Comparison of ENCODE assay signal across 1 cellular context in the genomic region with DNA sequence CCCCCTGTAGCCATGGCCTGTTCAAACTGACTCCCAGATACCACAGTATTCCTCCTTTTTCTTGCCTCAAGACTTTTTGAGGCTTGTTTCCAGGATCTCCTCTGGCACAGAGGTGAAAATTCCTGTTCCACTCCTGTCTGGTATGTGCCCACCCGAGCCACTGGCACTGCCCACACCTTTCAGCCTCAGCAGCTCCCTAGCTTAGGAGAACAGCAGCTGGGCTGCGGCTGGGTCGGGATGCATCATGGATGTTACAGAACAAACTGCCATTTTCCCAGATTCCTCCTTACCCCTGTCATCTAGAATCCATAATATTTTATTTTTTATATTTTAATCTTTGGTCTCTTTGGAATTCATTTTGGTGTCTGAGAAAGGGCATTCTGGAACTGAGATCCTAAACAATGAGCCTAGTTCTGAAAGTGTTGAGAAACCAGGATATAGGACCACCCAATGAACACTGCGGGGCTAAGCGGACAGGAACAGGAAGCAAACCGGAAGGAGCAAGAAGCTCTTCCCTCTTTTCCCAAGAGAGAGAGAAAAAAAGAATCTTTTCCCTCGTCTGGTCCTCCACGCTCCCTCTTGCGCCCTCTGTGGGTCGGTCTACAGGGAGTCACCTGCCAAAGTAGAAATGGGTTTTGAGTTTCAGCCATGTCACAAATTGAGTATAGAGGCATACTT.
TF ChIP-seq lines count a peak whose summit lies in the region.

No MANE protein-coding gene starts in this region.

TF ChIP-seq in HepG2, 621 proteins besides CTCF, POLR2A, EP300 and RAD21 (continues in another document):
- TF ChIP-seq, protein P1, sequence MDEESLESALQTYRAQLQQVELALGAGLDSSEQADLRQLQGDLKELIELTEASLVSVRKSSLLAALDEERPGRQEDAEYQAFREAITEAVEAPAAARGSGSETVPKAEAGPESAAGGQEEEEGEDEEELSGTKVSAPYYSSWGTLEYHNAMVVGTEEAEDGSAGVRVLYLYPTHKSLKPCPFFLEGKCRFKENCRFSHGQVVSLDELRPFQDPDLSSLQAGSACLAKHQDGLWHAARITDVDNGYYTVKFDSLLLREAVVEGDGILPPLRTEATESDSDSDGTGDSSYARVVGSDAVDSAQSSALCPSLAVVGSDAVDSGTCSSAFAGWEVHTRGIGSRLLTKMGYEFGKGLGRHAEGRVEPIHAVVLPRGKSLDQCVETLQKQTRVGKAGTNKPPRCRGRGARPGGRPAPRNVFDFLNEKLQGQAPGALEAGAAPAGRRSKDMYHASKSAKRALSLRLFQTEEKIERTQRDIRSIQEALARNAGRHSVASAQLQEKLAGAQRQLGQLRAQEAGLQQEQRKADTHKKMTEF (CRISPR knock-in tag; IDR thresholded peaks at IDR 0.05), result peak; percentile 48; the same call in 1 of the 2 replicates
- TF ChIP-seq ZNF331 (CRISPR knock-in tag; IDR thresholded peaks at IDR 0.05) (peak; percentile 33; the same call in 1 of the 2 replicates), NFRKB (IDR thresholded peaks at IDR 0.05) (no peak), SAP130 (CRISPR knock-in tag; IDR thresholded peaks at IDR 0.05; ENCODE audit: low read depth) (peak; percentile 40), NRL (CRISPR knock-in tag; IDR thresholded peaks at IDR 0.05; ENCODE audit: borderline replicate concordance) (no peak), KDM3A (CRISPR knock-in tag; IDR thresholded peaks at IDR 0.05; ENCODE audit: low read depth) (peak; percentile 46; the same call in 1 of the 2 replicates), ATM (IDR thresholded peaks at IDR 0.05; ENCODE audit: borderline replicate concordance) (no peak), REXO4 (CRISPR knock-in tag; IDR thresholded peaks at IDR 0.05; ENCODE audit: borderline replicate concordance) (no peak), NONO (IDR thresholded peaks at IDR 0.05) (no peak), NONO (CRISPR knock-in tag; conservative IDR thresholded peaks at IDR 0.05) (no peak), WIZ (CRISPR knock-in tag; IDR thresholded peaks at IDR 0.05) (no peak), ZNF556 (CRISPR knock-in tag; IDR thresholded peaks at IDR 0.05; ENCODE audit: borderline replicate concordance) (no peak), ZBTB1 (CRISPR knock-in tag; IDR thresholded peaks at IDR 0.05; ENCODE audit: borderline replicate concordance) (no peak), ZNF30 (CRISPR knock-in tag; IDR thresholded peaks at IDR 0.05) (no peak), ZFP90 (CRISPR knock-in tag; IDR thresholded peaks at IDR 0.05; ENCODE audit: borderline replicate concordance) (no peak), SCMH1 (CRISPR knock-in tag; IDR thresholded peaks at IDR 0.05; ENCODE audit: borderline replicate concordance) (no peak), NR2F1 (CRISPR knock-in tag; IDR thresholded peaks at IDR 0.05) (no peak), ZNF333 (CRISPR knock-in tag; IDR thresholded peaks at IDR 0.05; ENCODE audit: borderline replicate concordance) (no peak), MIXL1 (CRISPR knock-in tag; IDR thresholded peaks at IDR 0.05) (0 out of 2 replicates have a peak, but pooled peaks have one; percentile 42), TP53 (CRISPR knock-in tag; conservative IDR thresholded peaks at IDR 0.05) (no peak), FOXJ3 (CRISPR knock-in tag; IDR thresholded peaks at IDR 0.05; ENCODE audit: borderline replicate concordance) (no peak), GATAD1 (CRISPR knock-in tag; IDR thresholded peaks at IDR 0.05) (peak; percentile 73), ZNF468 (CRISPR knock-in tag; IDR thresholded peaks at IDR 0.05) (no peak), FOXC1 (CRISPR knock-in tag; IDR thresholded peaks at IDR 0.05; ENCODE audit: borderline replicate concordance) (no peak), KLF16 (CRISPR knock-in tag; IDR thresholded peaks at IDR 0.05) (0 out of 4 replicates have a peak, but pooled peaks of 1 of the 2 experiments have one; percentile 21), HMG20B (CRISPR knock-in tag; conservative IDR thresholded peaks at IDR 0.05) (no peak), ZNF816 (CRISPR knock-in tag; IDR thresholded peaks at IDR 0.05; ENCODE audit: borderline replicate concordance) (no peak), ZNF720 (CRISPR knock-in tag; IDR thresholded peaks at IDR 0.05) (no peak), THAP11 (CRISPR knock-in tag; IDR thresholded peaks at IDR 0.05) (peak; percentile 78), NFYB (CRISPR knock-in tag; IDR thresholded peaks at IDR 0.05) (no peak; the same call in 1 of the 2 replicates), MAFG (CRISPR knock-in tag; IDR thresholded peaks at IDR 0.05) (no peak), KDM6A (CRISPR knock-in tag; IDR thresholded peaks at IDR 0.05; ENCODE audit: low read depth) (no peak)
- TF ChIP-seq, protein P2, sequence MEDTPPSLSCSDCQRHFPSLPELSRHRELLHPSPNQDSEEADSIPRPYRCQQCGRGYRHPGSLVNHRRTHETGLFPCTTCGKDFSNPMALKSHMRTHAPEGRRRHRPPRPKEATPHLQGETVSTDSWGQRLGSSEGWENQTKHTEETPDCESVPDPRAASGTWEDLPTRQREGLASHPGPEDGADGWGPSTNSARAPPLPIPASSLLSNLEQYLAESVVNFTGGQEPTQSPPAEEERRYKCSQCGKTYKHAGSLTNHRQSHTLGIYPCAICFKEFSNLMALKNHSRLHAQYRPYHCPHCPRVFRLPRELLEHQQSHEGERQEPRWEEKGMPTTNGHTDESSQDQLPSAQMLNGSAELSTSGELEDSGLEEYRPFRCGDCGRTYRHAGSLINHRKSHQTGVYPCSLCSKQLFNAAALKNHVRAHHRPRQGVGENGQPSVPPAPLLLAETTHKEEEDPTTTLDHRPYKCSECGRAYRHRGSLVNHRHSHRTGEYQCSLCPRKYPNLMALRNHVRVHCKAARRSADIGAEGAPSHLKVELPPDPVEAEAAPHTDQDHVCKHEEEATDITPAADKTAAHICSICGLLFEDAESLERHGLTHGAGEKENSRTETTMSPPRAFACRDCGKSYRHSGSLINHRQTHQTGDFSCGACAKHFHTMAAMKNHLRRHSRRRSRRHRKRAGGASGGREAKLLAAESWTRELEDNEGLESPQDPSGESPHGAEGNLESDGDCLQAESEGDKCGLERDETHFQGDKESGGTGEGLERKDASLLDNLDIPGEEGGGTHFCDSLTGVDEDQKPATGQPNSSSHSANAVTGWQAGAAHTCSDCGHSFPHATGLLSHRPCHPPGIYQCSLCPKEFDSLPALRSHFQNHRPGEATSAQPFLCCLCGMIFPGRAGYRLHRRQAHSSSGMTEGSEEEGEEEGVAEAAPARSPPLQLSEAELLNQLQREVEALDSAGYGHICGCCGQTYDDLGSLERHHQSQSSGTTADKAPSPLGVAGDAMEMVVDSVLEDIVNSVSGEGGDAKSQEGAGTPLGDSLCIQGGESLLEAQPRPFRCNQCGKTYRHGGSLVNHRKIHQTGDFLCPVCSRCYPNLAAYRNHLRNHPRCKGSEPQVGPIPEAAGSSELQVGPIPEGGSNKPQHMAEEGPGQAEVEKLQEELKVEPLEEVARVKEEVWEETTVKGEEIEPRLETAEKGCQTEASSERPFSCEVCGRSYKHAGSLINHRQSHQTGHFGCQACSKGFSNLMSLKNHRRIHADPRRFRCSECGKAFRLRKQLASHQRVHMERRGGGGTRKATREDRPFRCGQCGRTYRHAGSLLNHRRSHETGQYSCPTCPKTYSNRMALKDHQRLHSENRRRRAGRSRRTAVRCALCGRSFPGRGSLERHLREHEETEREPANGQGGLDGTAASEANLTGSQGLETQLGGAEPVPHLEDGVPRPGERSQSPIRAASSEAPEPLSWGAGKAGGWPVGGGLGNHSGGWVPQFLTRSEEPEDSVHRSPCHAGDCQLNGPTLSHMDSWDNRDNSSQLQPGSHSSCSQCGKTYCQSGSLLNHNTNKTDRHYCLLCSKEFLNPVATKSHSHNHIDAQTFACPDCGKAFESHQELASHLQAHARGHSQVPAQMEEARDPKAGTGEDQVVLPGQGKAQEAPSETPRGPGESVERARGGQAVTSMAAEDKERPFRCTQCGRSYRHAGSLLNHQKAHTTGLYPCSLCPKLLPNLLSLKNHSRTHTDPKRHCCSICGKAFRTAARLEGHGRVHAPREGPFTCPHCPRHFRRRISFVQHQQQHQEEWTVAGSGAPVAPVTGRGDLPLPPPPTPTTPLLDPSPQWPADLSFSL (CRISPR knock-in tag; IDR thresholded peaks at IDR 0.05), result no peak
- TF ChIP-seq, protein P3, sequence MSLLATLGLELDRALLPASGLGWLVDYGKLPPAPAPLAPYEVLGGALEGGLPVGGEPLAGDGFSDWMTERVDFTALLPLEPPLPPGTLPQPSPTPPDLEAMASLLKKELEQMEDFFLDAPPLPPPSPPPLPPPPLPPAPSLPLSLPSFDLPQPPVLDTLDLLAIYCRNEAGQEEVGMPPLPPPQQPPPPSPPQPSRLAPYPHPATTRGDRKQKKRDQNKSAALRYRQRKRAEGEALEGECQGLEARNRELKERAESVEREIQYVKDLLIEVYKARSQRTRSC (CRISPR knock-in tag; IDR thresholded peaks at IDR 0.05; ENCODE audit: low read depth), result no peak
- TF ChIP-seq, protein P4, sequence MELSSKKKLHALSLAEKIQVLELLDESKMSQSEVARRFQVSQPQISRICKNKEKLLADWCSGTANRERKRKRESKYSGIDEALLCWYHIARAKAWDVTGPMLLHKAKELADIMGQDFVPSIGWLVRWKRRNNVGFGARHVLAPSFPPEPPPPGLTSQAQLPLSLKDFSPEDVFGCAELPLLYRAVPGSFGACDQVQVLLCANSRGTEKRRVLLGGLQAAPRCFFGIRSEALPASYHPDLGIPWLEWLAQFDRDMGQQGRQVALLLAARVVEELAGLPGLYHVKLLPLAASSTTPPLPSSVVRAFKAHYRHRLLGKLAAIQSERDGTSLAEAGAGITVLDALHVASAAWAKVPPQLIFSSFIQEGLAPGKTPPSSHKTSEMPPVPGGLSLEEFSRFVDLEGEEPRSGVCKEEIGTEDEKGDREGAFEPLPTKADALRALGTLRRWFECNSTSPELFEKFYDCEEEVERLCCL (CRISPR knock-in tag; IDR thresholded peaks at IDR 0.05; ENCODE audit: borderline replicate concordance), result no peak
- TF ChIP-seq, protein P5, sequence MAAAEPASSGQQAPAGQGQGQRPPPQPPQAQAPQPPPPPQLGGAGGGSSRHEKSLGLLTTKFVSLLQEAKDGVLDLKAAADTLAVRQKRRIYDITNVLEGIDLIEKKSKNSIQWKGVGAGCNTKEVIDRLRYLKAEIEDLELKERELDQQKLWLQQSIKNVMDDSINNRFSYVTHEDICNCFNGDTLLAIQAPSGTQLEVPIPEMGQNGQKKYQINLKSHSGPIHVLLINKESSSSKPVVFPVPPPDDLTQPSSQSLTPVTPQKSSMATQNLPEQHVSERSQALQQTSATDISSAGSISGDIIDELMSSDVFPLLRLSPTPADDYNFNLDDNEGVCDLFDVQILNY (CRISPR knock-in tag; conservative IDR thresholded peaks at IDR 0.05), result no peak
- TF ChIP-seq, protein P6, sequence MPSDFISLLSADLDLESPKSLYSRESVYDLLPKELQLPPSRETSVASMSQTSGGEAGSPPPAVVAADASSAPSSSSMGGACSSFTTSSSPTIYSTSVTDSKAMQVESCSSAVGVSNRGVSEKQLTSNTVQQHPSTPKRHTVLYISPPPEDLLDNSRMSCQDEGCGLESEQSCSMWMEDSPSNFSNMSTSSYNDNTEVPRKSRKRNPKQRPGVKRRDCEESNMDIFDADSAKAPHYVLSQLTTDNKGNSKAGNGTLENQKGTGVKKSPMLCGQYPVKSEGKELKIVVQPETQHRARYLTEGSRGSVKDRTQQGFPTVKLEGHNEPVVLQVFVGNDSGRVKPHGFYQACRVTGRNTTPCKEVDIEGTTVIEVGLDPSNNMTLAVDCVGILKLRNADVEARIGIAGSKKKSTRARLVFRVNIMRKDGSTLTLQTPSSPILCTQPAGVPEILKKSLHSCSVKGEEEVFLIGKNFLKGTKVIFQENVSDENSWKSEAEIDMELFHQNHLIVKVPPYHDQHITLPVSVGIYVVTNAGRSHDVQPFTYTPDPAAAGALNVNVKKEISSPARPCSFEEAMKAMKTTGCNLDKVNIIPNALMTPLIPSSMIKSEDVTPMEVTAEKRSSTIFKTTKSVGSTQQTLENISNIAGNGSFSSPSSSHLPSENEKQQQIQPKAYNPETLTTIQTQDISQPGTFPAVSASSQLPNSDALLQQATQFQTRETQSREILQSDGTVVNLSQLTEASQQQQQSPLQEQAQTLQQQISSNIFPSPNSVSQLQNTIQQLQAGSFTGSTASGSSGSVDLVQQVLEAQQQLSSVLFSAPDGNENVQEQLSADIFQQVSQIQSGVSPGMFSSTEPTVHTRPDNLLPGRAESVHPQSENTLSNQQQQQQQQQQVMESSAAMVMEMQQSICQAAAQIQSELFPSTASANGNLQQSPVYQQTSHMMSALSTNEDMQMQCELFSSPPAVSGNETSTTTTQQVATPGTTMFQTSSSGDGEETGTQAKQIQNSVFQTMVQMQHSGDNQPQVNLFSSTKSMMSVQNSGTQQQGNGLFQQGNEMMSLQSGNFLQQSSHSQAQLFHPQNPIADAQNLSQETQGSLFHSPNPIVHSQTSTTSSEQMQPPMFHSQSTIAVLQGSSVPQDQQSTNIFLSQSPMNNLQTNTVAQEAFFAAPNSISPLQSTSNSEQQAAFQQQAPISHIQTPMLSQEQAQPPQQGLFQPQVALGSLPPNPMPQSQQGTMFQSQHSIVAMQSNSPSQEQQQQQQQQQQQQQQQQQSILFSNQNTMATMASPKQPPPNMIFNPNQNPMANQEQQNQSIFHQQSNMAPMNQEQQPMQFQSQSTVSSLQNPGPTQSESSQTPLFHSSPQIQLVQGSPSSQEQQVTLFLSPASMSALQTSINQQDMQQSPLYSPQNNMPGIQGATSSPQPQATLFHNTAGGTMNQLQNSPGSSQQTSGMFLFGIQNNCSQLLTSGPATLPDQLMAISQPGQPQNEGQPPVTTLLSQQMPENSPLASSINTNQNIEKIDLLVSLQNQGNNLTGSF (CRISPR knock-in tag; IDR thresholded peaks at IDR 0.05), result no peak
- TF ChIP-seq, protein P7, sequence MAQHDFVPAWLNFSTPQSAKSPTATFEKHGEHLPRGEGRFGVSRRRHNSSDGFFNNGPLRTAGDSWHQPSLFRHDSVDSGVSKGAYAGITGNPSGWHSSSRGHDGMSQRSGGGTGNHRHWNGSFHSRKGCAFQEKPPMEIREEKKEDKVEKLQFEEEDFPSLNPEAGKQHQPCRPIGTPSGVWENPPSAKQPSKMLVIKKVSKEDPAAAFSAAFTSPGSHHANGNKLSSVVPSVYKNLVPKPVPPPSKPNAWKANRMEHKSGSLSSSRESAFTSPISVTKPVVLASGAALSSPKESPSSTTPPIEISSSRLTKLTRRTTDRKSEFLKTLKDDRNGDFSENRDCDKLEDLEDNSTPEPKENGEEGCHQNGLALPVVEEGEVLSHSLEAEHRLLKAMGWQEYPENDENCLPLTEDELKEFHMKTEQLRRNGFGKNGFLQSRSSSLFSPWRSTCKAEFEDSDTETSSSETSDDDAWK (CRISPR knock-in tag; IDR thresholded peaks at IDR 0.05), result no peak
- TF ChIP-seq, protein P8, sequence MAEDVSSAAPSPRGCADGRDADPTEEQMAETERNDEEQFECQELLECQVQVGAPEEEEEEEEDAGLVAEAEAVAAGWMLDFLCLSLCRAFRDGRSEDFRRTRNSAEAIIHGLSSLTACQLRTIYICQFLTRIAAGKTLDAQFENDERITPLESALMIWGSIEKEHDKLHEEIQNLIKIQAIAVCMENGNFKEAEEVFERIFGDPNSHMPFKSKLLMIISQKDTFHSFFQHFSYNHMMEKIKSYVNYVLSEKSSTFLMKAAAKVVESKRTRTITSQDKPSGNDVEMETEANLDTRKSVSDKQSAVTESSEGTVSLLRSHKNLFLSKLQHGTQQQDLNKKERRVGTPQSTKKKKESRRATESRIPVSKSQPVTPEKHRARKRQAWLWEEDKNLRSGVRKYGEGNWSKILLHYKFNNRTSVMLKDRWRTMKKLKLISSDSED (CRISPR knock-in tag; IDR thresholded peaks at IDR 0.05), result no peak
